ENCODE assay signal across 24 cellular contexts in genomic region chr1:56548566-56548965, GRCh38. TPM values are rescaled to one million over a fixed set of nuclear protein-coding genes. Genes with fewer than 3 reads are reported as not detected.
DNase-seq lines count a peak whose midpoint lies in the region; ATAC-seq and TF ChIP-seq lines count a peak whose summit lies in the region.
"Had no signal": no experiment of that assay in that cellular context is flagged by ENCODE, and none has a peak within 500 bp of the region (broad histone marks: within the 10 kb centered on the region; RNA-seq: fewer than 3 reads in every experiment).

No MANE protein-coding gene starts in this region.

- CTCF ChIA-PET in SK-N-SH (lab: Yijun Ruan, JAX) = interaction anchor here (1.2 to 1.6 kb wide), 2 partner anchors 16 to 28 kb away, joined by 3 to 5 read pairs; no protein-coding TSS in a partner anchor

- H3K4me3 ChIP-seq in SK-N-SH (ENCODE audit: low read depth in 2 of 2, low read length in 1 of 2) (no peak overlapping the region), gastrocnemius medialis (no peak overlapping the region)
- H3K4me3 ChIP-seq: tibial artery had no signal

- TF ChIP-seq RAD21 in SK-N-SH (IDR thresholded peaks at IDR 0.05; ENCODE audit: low read length) = no peak

- H3K4me2 ChIP-seq in SK-N-SH = no peak overlapping the region

- H3K36me3 Mint-ChIP-seq in brain = peaks cover 2% of the 10 kb centered on the region

- H3K4me1 Mint-ChIP-seq in brain = peaks cover 94% of the 10 kb centered on the region
- H3K4me1 Mint-ChIP-seq: activated naive CD8-positive, alpha-beta T cell treated with anti-CD3 and anti-CD28 coated beads, Interleukin-2, amount 50 U/mL, for 24 hours had no signal

- no peak overlapping the region for H3K4me3 Mint-ChIP-seq in brain
- H3K4me3 Mint-ChIP-seq: activated naive CD8-positive, alpha-beta T cell treated with anti-CD3 and anti-CD28 coated beads, Interleukin-2, amount 50 U/mL, for 24 hours; activated T-cell treated with anti-CD3 and anti-CD28 coated beads, Interleukin-2, amount 50 U/mL, for 24 hours; stimulated activated naive CD8-positive, alpha-beta T cell treated with anti-CD3 and anti-CD28 coated beads, Interleukin-15, Interleukin-2, amounts not matched to agents 100 ng/mL and 50 ng/mL, for 24 hours; T-helper 2 cell treated with Interferon-gamma antibody and Interleukin-4, amounts not matched to agents 5 μg/mL and 100 μg/mL, for 36 hours had no signal

- no peaks in the 10 kb centered on the region for H3K9me3 Mint-ChIP-seq in brain
- H3K9me3 Mint-ChIP-seq: activated naive CD8-positive, alpha-beta T cell treated with anti-CD3 and anti-CD28 coated beads, Interleukin-2, amount 50 U/mL, for 24 hours; activated T-cell treated with anti-CD3 and anti-CD28 coated beads, Interleukin-2, amount 50 U/mL, for 24 hours; stimulated activated naive CD8-positive, alpha-beta T cell treated with anti-CD3 and anti-CD28 coated beads, Interleukin-15, Interleukin-2, amounts not matched to agents 100 ng/mL and 50 ng/mL, for 24 hours; T-helper 2 cell treated with Interferon-gamma antibody and Interleukin-4, amounts not matched to agents 5 μg/mL and 100 μg/mL, for 36 hours had no signal

- H3K4me1 ChIP-seq in SK-N-SH (ENCODE audit: control insufficient read depth in 1 of 2, insufficient read depth in 2 of 2, low read depth in 1 of 2, low read length in 1 of 2) = peaks cover 0 to 49% of the 10 kb centered on the region in 2 experiments; a peak in 2 of 4 replicates
- H3K4me1 ChIP-seq in gastrocnemius medialis = peaks cover 85 to 90% of the 10 kb centered on the region in 2 donors

- no peak overlapping the region for H2AFZ ChIP-seq in SK-N-SH (ENCODE audit: low read depth)

- TF ChIP-seq EP300 in SK-N-SH (IDR thresholded peaks at IDR 0.05; ENCODE audit: borderline replicate concordance in 1 of 2, low read depth in 1 of 2, low read length in 1 of 2) = no peak

- peaks cover 42% of the 10 kb centered on the region for H4K20me1 ChIP-seq in SK-N-SH (ENCODE audit: insufficient read depth)

- H3K27me3 Mint-ChIP-seq in brain = no peaks in the 10 kb centered on the region
- H3K27me3 Mint-ChIP-seq: activated naive CD8-positive, alpha-beta T cell treated with anti-CD3 and anti-CD28 coated beads, Interleukin-2, amount 50 U/mL, for 24 hours; progenitor cell of endocrine pancreas; stimulated activated naive CD8-positive, alpha-beta T cell treated with anti-CD3 and anti-CD28 coated beads, Interleukin-15, Interleukin-2, amounts not matched to agents 100 ng/mL and 50 ng/mL, for 24 hours had no signal

- DNase-seq in SK-N-SH (no peak), left lobe of liver (ENCODE audit: low spot score) (peak; percentile 66), gastrocnemius medialis (no peak), activated T-cell treated with anti-CD3 and anti-CD28 coated beads for 4 hours (no peak), NCI-H524 (lab: John Stamatoyannopoulos, UW) (no peak)
- no peak for DNase-seq in stimulated activated naive CD8-positive, alpha-beta T cell treated with anti-CD3 and anti-CD28 coated beads, Interleukin-15, Interleukin-2, amounts not matched to agents 100 U/mL and 50 U/mL, for 24 hours
- DNase-seq: 8988T; activated CD4-positive, alpha-beta T cell treated with anti-CD3 and anti-CD28 coated beads for 48 hours; activated CD8-positive, alpha-beta memory T cell treated with anti-CD3 and anti-CD28 coated beads for 24 hours; activated gamma-delta T cell; activated naive CD8-positive, alpha-beta T cell treated with anti-CD3 and anti-CD28 coated beads, Interleukin-2, amount 50 U/mL, for 24 hours; activated T-cell treated with anti-CD3 and anti-CD28 coated beads, Interleukin-2, amount 50 U/mL, for 24 hours; effector memory CD4-positive, alpha-beta T cell; erythroblast; GOT3; IMR-90; NCI-H1105 treated with DMSO at 0.1 percent for 48 hours; NCI-H345 had no signal

- intact Hi-C loops in gastrocnemius medialis (cut with DNase I; ENCODE audit: low total_unique reads) = loop anchor here (2.0 kb wide), 1 partner anchor 16 kb away; no protein-coding TSS in a partner anchor

- peaks cover 7% of the 10 kb centered on the region; the same call in 1 of the 2 replicates for H3K79me2 ChIP-seq in SK-N-SH (ENCODE audit: insufficient read depth)

- no peak for TF ChIP-seq POLR2A in gastrocnemius medialis (IDR thresholded peaks at IDR 0.05)

- no peak for ATAC-seq in SK-N-SH treated with all-trans-retinoic acid at 6 μM for 48 hours
- ATAC-seq in left lobe of liver = peak; percentile 17
- ATAC-seq in gastrocnemius medialis = no peak
- ATAC-seq in stimulated activated naive CD8-positive, alpha-beta T cell treated with anti-CD3 and anti-CD28 coated beads, Interleukin-15, Interleukin-2, amounts not matched to agents 100 U/mL and 50 U/mL, for 24 hours = no peak
- ATAC-seq: activated naive CD8-positive, alpha-beta T cell treated with anti-CD3 and anti-CD28 coated beads, Interleukin-2, amount 50 U/mL, for 24 hours had no signal

- no peaks in the 10 kb centered on the region for H3F3A ChIP-seq in SK-N-SH (replicated peaks; ENCODE audit: insufficient read depth)

- H3K27ac Mint-ChIP-seq in brain = peak overlapping the region in 4 of 5 experiments; percentile 83 to 94 (median 90)
- H3K27ac Mint-ChIP-seq: activated naive CD8-positive, alpha-beta T cell treated with anti-CD3 and anti-CD28 coated beads, Interleukin-2, amount 50 U/mL, for 24 hours; activated T-cell treated with anti-CD3 and anti-CD28 coated beads, Interleukin-2, amount 50 U/mL, for 24 hours; progenitor cell of endocrine pancreas; stimulated activated naive CD8-positive, alpha-beta T cell treated with anti-CD3 and anti-CD28 coated beads, Interleukin-15, Interleukin-2, amounts not matched to agents 100 ng/mL and 50 ng/mL, for 24 hours; T-helper 2 cell treated with Interferon-gamma antibody and Interleukin-4, amounts not matched to agents 5 μg/mL and 100 μg/mL, for 36 hours had no signal

- H3K27me3 ChIP-seq in SK-N-SH (ENCODE audit: insufficient read depth) = no peaks in the 10 kb centered on the region
- no peaks in the 10 kb centered on the region for H3K27me3 ChIP-seq in gastrocnemius medialis
- H3K27me3 ChIP-seq: tibial artery had no signal

- H3K9ac ChIP-seq in SK-N-SH = no peak overlapping the region

- H3K9me3 ChIP-seq in SK-N-SH = no peaks in the 10 kb centered on the region
- H3K9me3 ChIP-seq in gastrocnemius medialis = no peaks in the 10 kb centered on the region
- H3K9me3 ChIP-seq: tibial artery had no signal

- no peaks in the 10 kb centered on the region for H3K9me2 ChIP-seq in SK-N-SH

- no peak for TF ChIP-seq CTCF in SK-N-SH (IDR thresholded peaks at IDR 0.05)
- TF ChIP-seq CTCF in brain (conservative IDR thresholded peaks at IDR 0.05) = no peak
- TF ChIP-seq CTCF in gastrocnemius medialis (IDR thresholded peaks at IDR 0.05 in 4 of 5, conservative IDR thresholded peaks at IDR 0.05 in 1 of 5) = no peak

- H3K27ac ChIP-seq in SK-N-SH (ENCODE audit: low read depth in 2 of 2, low read length in 1 of 2) (no peak overlapping the region), gastrocnemius medialis (peak overlapping the region; percentile 39 to 73 (median 46))
- H3K27ac ChIP-seq: tibial artery had no signal

- POLR2A ChIA-PET in SK-N-SH (lab: Yijun Ruan, JAX) = no interaction called here

- in situ Hi-C loops in gastrocnemius medialis (cut with MboI; ENCODE audit: low sequenced_read_pairs in 4 of 4) = no loop called here

- H3K36me3 ChIP-seq in SK-N-SH (replicated peaks in 1 of 2; ENCODE audit: control insufficient read depth in 1 of 2, insufficient read depth in 2 of 2, low read length in 1 of 2) (peaks cover 0 to 51% of the 10 kb centered on the region in 2 experiments), gastrocnemius medialis (no peaks in the 10 kb centered on the region)
- H3K36me3 ChIP-seq: tibial artery had no signal

TF ChIP-seq in SK-N-SH, 30 proteins besides CTCF, POLR2A, EP300 and RAD21 (continues in another document):
- TF ChIP-seq IRF3 (IDR thresholded peaks at IDR 0.05; ENCODE audit: low read depth, low read length) = no peak
- no peak for TF ChIP-seq MXI1 (IDR thresholded peaks at IDR 0.05; ENCODE audit: low read depth, low read length)
- no peak for TF ChIP-seq FOXJ3 (CRISPR knock-in tag; IDR thresholded peaks at IDR 0.05)

TF ChIP-seq in SK-N-SH treated with all-trans-retinoic acid at 6 μM for 48 hours, 23 proteins besides CTCF, POLR2A, EP300 and RAD21 (continues in another document):
- no peak for TF ChIP-seq POU6F1 (CRISPR knock-in tag; IDR thresholded peaks at IDR 0.05; ENCODE audit: borderline replicate concordance, low read depth)
- no peak for TF ChIP-seq ARNTL (CRISPR knock-in tag; IDR thresholded peaks at IDR 0.05; ENCODE audit: borderline replicate concordance, low read depth)
- no peak for TF ChIP-seq ZNF565 (CRISPR knock-in tag; conservative IDR thresholded peaks at IDR 0.05; ENCODE audit: low read depth)
- no peak for TF ChIP-seq SNAI2 (CRISPR knock-in tag; IDR thresholded peaks at IDR 0.05)
- TF ChIP-seq ISL1 (CRISPR knock-in tag; IDR thresholded peaks at IDR 0.05) = no peak
- no peak for TF ChIP-seq GLIS3 (CRISPR knock-in tag; IDR thresholded peaks at IDR 0.05)
- TF ChIP-seq ZC3H10 (CRISPR knock-in tag; IDR thresholded peaks at IDR 0.05) = no peak
- no peak for TF ChIP-seq TCF4 (CRISPR knock-in tag; IDR thresholded peaks at IDR 0.05; ENCODE audit: borderline replicate concordance)
- TF ChIP-seq PPARA (CRISPR knock-in tag; IDR thresholded peaks at IDR 0.05; ENCODE audit: borderline replicate concordance) = no peak
- no peak for TF ChIP-seq ZFP30 (CRISPR knock-in tag; IDR thresholded peaks at IDR 0.05)

RNA-seq across cellular contexts. Expression of gene PLPP3, which starts 30.8 kb away (rescaled TPM):
- polyA plus RNA-seq in SK-N-SH (2012; rRNA removed) = 32.2 and 38.1 TPM in 2 replicates
- 28.3 and 34.6 TPM in 2 replicates for polyA plus RNA-seq in SK-N-SH (2012; cell fraction: cytosol; rRNA removed)
- 20.8 and 34.3 TPM in 2 replicates for polyA plus RNA-seq in SK-N-SH (2012; cell fraction: nucleus; rRNA removed)
- polyA plus RNA-seq in brain (ENCODE audit: insufficient read depth, low read depth, low replicate concordance) = 54.2 TPM
- 53.9 TPM for total RNA-seq in left lobe of liver
- total RNA-seq in gastrocnemius medialis = 10 to 100 TPM; 53.2 to 71.5 (median 55.5) TPM

Comparison
In these comparisons a context has a peak if more than half of its experiments do, and no peak if none do; other contexts are left out.
1. H3K27ac ChIP-seq: peak in gastrocnemius medialis (4 of 4); none in SK-N-SH (0 of 2).